8 cellular contexts compared by ENCODE assay signal in the genomic region with DNA sequence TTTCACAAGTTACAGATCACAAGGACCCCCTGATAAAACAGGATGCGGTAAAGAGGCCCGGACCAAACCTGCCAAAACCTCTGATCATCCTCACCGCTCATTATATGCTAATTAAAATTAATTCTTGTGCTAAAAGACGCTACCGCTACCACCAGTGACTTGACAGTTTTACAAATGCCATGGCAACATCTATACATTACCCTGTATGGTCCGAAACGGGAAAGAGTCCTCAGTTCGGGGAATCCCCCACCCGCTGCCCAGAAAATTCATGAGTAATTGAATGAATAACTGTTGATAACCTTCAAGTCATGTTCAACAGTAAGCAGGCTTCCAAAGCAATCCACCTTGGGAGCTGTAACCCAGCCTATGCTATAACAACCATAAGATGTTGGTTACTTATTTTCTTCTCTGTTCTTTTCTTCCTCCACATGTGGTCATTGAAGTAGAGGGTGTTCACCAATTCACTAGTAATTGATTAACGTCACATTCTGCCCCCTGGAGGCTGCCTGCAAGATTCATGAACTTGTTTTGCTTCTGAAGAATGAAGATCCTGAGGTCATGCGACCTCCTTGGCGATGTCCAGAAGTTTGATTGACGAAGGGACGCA. TPM values are rescaled to one million over a fixed set of nuclear protein-coding genes. Genes with fewer than 3 reads are reported as not detected.
DNase-seq lines count a peak whose midpoint lies in the region; ATAC-seq, FAIRE-seq and TF ChIP-seq lines count a peak whose summit lies in the region.

No MANE protein-coding gene starts in this region.

- DNase-seq in EL = peak; percentile 55
- no peak for DNase-seq in RWPE1 (ENCODE audit: low spot score)
- DNase-seq in activated T-helper 9 cell treated with anti-CD3 and anti-CD28 coated beads, Interleukin-2, amount 50 U/mL, for 16 hours (ENCODE audit: low read depth) = peak; percentile 64
- DNase-seq in globus pallidus (ENCODE audit: low spot score) = peak; percentile 22
- DNase-seq in stimulated activated CD4-positive, alpha-beta T cell treated with anti-CD3 and anti-CD28 coated beads, Interleukin-2, amount 100 ng/mL, for 24 hours = peak; percentile 71 to 78
- DNase-seq in frontal cortex (ENCODE audit: low spot score in 2 of 2) = no peak
- no peak for DNase-seq in KG1 (lab: John Stamatoyannopoulos, UW)

- no peak overlapping the region for H3K27ac ChIP-seq in RWPE1

- TF ChIP-seq CTCF in RWPE1 (conservative IDR thresholded peaks at IDR 0.05; ENCODE audit: low read depth) = peak; percentile 40

- POLR2A ChIA-PET in RWPE1 (lab: Yijun Ruan, JAX; ENCODE audit: low non-redundant PET) = no interaction called here

- CTCF ChIA-PET in RWPE1 (lab: Yijun Ruan, JAX) = interaction anchor here (1.0 kb wide), 1 partner anchor 187 kb away, joined by 4 read pairs; no protein-coding TSS in a partner anchor

- peak; percentile 43 for ATAC-seq in HG03066 (IDR thresholded peaks at IDR 0.05; ENCODE audit: low read depth, unreplicated experiment)

- no peak for FAIRE-seq in frontal cortex (lab: Jason Lieb, UNC)

RNA-seq across cellular contexts. Expression of a gene that starts 20.6 kb away (rescaled TPM):
- total RNA-seq in frontal cortex = not detected

RNA-seq across cellular contexts. Expression of a gene that starts 34.8 kb away (rescaled TPM):
- total RNA-seq in frontal cortex = 6.1 TPM

RNA-seq across cellular contexts. Expression of a gene that starts 40.6 kb away (rescaled TPM):
- total RNA-seq in frontal cortex = 0.41 TPM

Comparison
In these comparisons a context has a peak if more than half of its experiments do, and no peak if none do; other contexts are left out.
1. DNase-seq: peak in EL (single experiment), activated T-helper 9 cell treated with anti-CD3 and anti-CD28 coated beads, Interleukin-2, amount 50 U/mL, for 16 hours (single experiment), globus pallidus (single experiment) and stimulated activated CD4-positive, alpha-beta T cell treated with anti-CD3 and anti-CD28 coated beads, Interleukin-2, amount 100 ng/mL, for 24 hours (2 of 2); none in RWPE1 (single experiment), frontal cortex (0 of 2) and KG1 (single experiment).